14 cellular contexts compared by ENCODE assay signal in the genomic region with DNA sequence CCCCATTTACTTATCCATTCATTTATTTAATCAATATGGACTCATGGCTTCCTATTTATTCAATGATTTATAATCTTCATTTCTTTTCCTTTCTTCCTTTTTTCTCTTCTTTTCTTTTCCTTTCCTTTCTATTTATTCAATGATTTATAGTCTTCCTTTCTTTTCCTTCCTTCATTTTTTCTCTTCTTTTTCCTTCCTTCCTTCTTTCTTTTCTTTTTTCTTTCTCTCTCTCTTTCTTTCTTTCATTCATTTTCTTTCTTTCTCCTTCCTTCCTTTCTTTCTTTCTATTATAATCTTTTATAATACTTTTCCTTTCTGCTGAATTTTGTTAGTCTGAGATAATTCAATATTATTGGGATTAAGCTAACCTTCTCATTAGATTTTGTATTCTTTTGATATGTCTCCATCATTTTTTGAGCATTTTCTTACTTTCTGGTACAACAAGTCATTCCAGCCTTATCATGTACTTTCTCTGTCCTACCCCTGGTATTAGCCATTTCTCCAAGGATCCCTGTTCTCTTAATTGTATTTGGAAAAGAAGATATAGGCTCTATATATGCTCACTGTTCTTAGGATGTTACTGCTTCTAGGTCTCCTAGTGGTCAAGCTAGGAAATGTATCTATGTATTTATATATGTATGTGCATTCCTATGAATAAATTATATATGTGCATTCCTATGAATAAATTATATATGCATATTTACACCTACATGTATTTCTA. TPM values are rescaled to one million over a fixed set of nuclear protein-coding genes. Genes with fewer than 3 reads are reported as not detected.
DNase-seq lines count a peak whose midpoint lies in the region; ATAC-seq, FAIRE-seq and TF ChIP-seq lines count a peak whose summit lies in the region.
"Had no signal": no experiment of that assay in that cellular context is flagged by ENCODE, and none has a peak within 500 bp of the region (broad histone marks: within the 10 kb centered on the region; RNA-seq: fewer than 3 reads in every experiment).

No MANE protein-coding gene starts in this region.

- peak; percentile 40 for TF ChIP-seq CTCF in DND-41 (IDR thresholded peaks at IDR 0.05; ENCODE audit: borderline replicate concordance, extremely low read depth, low read length, poor library complexity, severe bottlenecking)
- peak; percentile 56 for TF ChIP-seq CTCF in mesothelial cell of epicardium (IDR thresholded peaks at IDR 0.05; ENCODE audit: unreplicated experiment)

- H3K9me3 ChIP-seq in DND-41 (ENCODE audit: insufficient read depth, low read length, severe bottlenecking), result peaks cover 8% of the 10 kb centered on the region

- intact Hi-C loops in posterior cingulate gyrus (cut with DNase I), result no loop called here

- FAIRE-seq in TTC549 (lab: Jason Lieb, UNC), result peak; percentile 70

- H3K36me3 ChIP-seq in DND-41 (ENCODE audit: insufficient read depth, low read length), result no peaks in the 10 kb centered on the region
- H3K36me3 ChIP-seq: tibial nerve had no signal

- no peak overlapping the region for H3K27ac ChIP-seq in DND-41 (ENCODE audit: low read length)
- H3K27ac ChIP-seq: parathyroid adenoma, tibial nerve had no signal

- no peak overlapping the region for H3K4me3 ChIP-seq in DND-41 (ENCODE audit: low read depth in 1 of 2, low read length in 2 of 2)
- no peak overlapping the region for H3K4me3 ChIP-seq in Jurkat, Clone E6-1 (ENCODE audit: low read length)
- H3K4me3 ChIP-seq: tibial nerve had no signal

- H3K4me1 Mint-ChIP-seq in mesothelial cell of epicardium, result peaks cover 20% of the 10 kb centered on the region

- H3K9ac ChIP-seq in DND-41 (ENCODE audit: low read depth, low read length), result no peak overlapping the region
- H3K9ac ChIP-seq: parathyroid adenoma had no signal

- DNase-seq in DND-41 (no peak), mesothelial cell of epicardium (ENCODE audit: low spot score in 2 of 2, unreplicated experiment in 2 of 2) (no peak), mucosa of gallbladder (ENCODE audit: low spot score) (no peak), cerebellum (ENCODE audit: low spot score) (no peak), posterior cingulate gyrus (no peak), NCI-H748 (lab: John Stamatoyannopoulos, UW; ENCODE audit: unreplicated experiment) (no peak)
- peak; percentile 18 for DNase-seq in Jurkat, Clone E6-1 (ENCODE audit: low read depth, low spot score)
- DNase-seq: activated CD4-positive, alpha-beta memory T cell treated with anti-CD3 and anti-CD28 coated beads for 36 hours; DMS153; NCI-H146 had no signal

- peaks cover 48% of the 10 kb centered on the region for H3K27me3 Mint-ChIP-seq in mesothelial cell of epicardium (ENCODE audit: low read depth)

- H4K20me1 ChIP-seq in DND-41 (ENCODE audit: insufficient read depth, low read length), result no peaks in the 10 kb centered on the region

- no peak overlapping the region for H3K4me3 Mint-ChIP-seq in mesothelial cell of epicardium
- H3K4me3 Mint-ChIP-seq: activated CD4-positive, alpha-beta memory T cell treated with anti-CD3 and anti-CD28 coated beads for 36 hours had no signal

- H3K4me2 ChIP-seq in DND-41 (ENCODE audit: insufficient read depth, low read length), result no peak overlapping the region

- H3K27ac Mint-ChIP-seq in mesothelial cell of epicardium, result no peak overlapping the region
- H3K27ac Mint-ChIP-seq: activated CD4-positive, alpha-beta memory T cell treated with anti-CD3 and anti-CD28 coated beads for 36 hours had no signal

- no peak for ATAC-seq in DND-41 (ENCODE audit: insufficient read depth, low read depth)

- no peaks in the 10 kb centered on the region for H3K4me1 ChIP-seq in DND-41 (ENCODE audit: insufficient read depth, low read length)
- H3K4me1 ChIP-seq: parathyroid adenoma, tibial nerve had no signal

- peaks cover 12% of the 10 kb centered on the region for H3K27me3 ChIP-seq in DND-41 (ENCODE audit: insufficient read depth, low read length, poor library complexity)
- H3K27me3 ChIP-seq: tibial nerve had no signal

- peaks cover 2% of the 10 kb centered on the region for H3K36me3 Mint-ChIP-seq in mesothelial cell of epicardium

- no peak overlapping the region for H2AFZ ChIP-seq in DND-41 (ENCODE audit: low read depth, low read length)
- H2AFZ ChIP-seq: parathyroid adenoma had no signal

- peaks cover 9% of the 10 kb centered on the region for H3K9me3 Mint-ChIP-seq in mesothelial cell of epicardium

- no peaks in the 10 kb centered on the region for H3K79me2 ChIP-seq in DND-41 (ENCODE audit: insufficient read depth, low read length)
- H3K79me2 ChIP-seq: parathyroid adenoma had no signal

RNA-seq across cellular contexts. Expression of a gene that starts 12.1 kb away (rescaled TPM):
- polyA plus RNA-seq in Jurkat, Clone E6-1 (2012; ENCODE audit: insufficient read depth, insufficient read length), result not detected
- total RNA-seq in mesothelial cell of epicardium, result not detected in 3 replicates
- not detected for total RNA-seq in mucosa of gallbladder
- not detected for total RNA-seq in cerebellum
- total RNA-seq: activated CD4-positive, alpha-beta memory T cell treated with anti-CD3 and anti-CD28 coated beads for 36 hours; tibial nerve had no signal
- polyA plus RNA-seq: esophagus had no signal

RNA-seq across cellular contexts. Expression of a gene that starts 25.5 kb away (rescaled TPM):
- polyA plus RNA-seq in Jurkat, Clone E6-1 (2012; ENCODE audit: insufficient read depth, insufficient read length), result not detected
- total RNA-seq in mesothelial cell of epicardium (not detected in 3 replicates), mucosa of gallbladder (not detected), cerebellum (not detected)
- total RNA-seq: activated CD4-positive, alpha-beta memory T cell treated with anti-CD3 and anti-CD28 coated beads for 36 hours; tibial nerve had no signal
- polyA plus RNA-seq: esophagus had no signal

RNA-seq across cellular contexts. Expression of a gene that starts 34.2 kb away (rescaled TPM):
- polyA plus RNA-seq in Jurkat, Clone E6-1 (2012; ENCODE audit: insufficient read depth, insufficient read length), result 1.2 TPM
- total RNA-seq in mesothelial cell of epicardium (0.54 to 1.0 TPM (median 0.76 TPM) in 3 replicates), mucosa of gallbladder (17.2 TPM), cerebellum (12.8 TPM)
- total RNA-seq: activated CD4-positive, alpha-beta memory T cell treated with anti-CD3 and anti-CD28 coated beads for 36 hours had no signal
